Comparison of ENCODE assay signal across 32 cellular contexts in genomic region chr7:22890773-22891172, GRCh38.
"Had no signal": no experiment of that assay in that cellular context is flagged by ENCODE, and none has a peak within 500 bp of the region (broad histone marks: within the 10 kb centered on the region; RNA-seq: fewer than 3 reads in every experiment).

No MANE protein-coding gene starts in this region.

- H3K4me3 ChIP-seq: ascending aorta, cardiac muscle cell had no signal

- H3K36me3 ChIP-seq: ascending aorta, cardiac muscle cell, WERI-Rb-1 had no signal

- FAIRE-seq: bronchial epithelial cell, TTC549 had no signal

- DNase-seq: activated CD4-positive, alpha-beta memory T cell treated with anti-CD3 and anti-CD28 coated beads, Interleukin-2, amount 10 ng/mL, durations not matched to agents 7 days and 5 days; activated CD4-positive, alpha-beta T cell treated with anti-CD3 and anti-CD28 coated beads for 1 hour; activated CD4-positive, alpha-beta T cell treated with anti-CD3 and anti-CD28 coated beads for 36 hours; activated CD4-positive, alpha-beta T cell treated with anti-CD3 and anti-CD28 coated beads for 48 hours; activated CD4-positive, alpha-beta T cell treated with anti-CD3 and anti-CD28 coated beads, Interleukin-2, amount 10 ng/mL, durations not matched to agents 7 days and 5 days; activated CD4-positive, alpha-beta T cell treated with anti-CD3 and anti-CD28 coated beads, Interleukin-2, amount 50 U/mL, for 48 hours; activated CD4-positive, CD25-positive, alpha-beta regulatory T cell; activated CD8-positive, alpha-beta memory T cell treated with anti-CD3 and anti-CD28 coated beads for 24 hours; activated CD8-positive, alpha-beta memory T cell treated with anti-CD3 and anti-CD28 coated beads, Interleukin-2, amount 10 ng/mL, durations not matched to agents 7 days and 5 days; activated CD8-positive, alpha-beta memory T cell treated with anti-CD3 and anti-CD28 coated beads, Interleukin-2, amount 50 U/mL, for 48 hours; activated CD8-positive, alpha-beta T cell treated with anti-CD3 and anti-CD28 coated beads, Interleukin-2, amount 10 ng/mL, durations not matched to agents 7 days and 5 days; activated effector memory CD4-positive, alpha-beta T cell treated with Interleukin-2 at 50 U/mL for 16 hours; activated gamma-delta T cell; activated naive CD4-positive, alpha-beta T cell treated with anti-CD3 and anti-CD28 coated beads, Interleukin-2, amount 10 ng/mL, durations not matched to agents 7 days and 5 days; activated naive CD4-positive, alpha-beta T cell treated with Interleukin-2 at 50 U/mL for 16 hours; activated naive CD8-positive, alpha-beta T cell treated with anti-CD3 and anti-CD28 coated beads, Interleukin-2, amount 10 ng/mL, durations not matched to agents 7 days and 5 days; activated naive CD8-positive, alpha-beta T cell treated with anti-CD3 and anti-CD28 coated beads, Interleukin-2, amount 50 U/mL, for 24 hours; activated T-cell treated with anti-CD3 and anti-CD28 coated beads, Interleukin-2, amount 50 U/mL, for 24 hours; activated T-cell treated with anti-CD3 and anti-CD28 coated beads, Interleukin-2, amount 50 U/mL, for 48 hours; amygdala; anterior cingulate cortex; caudate nucleus; cerebellar nuclear complex; T-helper 2 cell; T-helper 9 cell; WERI-Rb-1 had no signal

- H3K27me3 ChIP-seq: ascending aorta had no signal

- ATAC-seq: activated CD4-positive, alpha-beta T cell treated with anti-CD3 and anti-CD28 coated beads for 36 hours; activated CD4-positive, CD25-positive, alpha-beta regulatory T cell treated with anti-CD3 and anti-CD28 coated beads, Interleukin-2, amount 50 U/mL, for 24 hours; activated CD8-positive, alpha-beta memory T cell treated with anti-CD3 and anti-CD28 coated beads, Interleukin-2, amount 10 ng/mL, durations not matched to agents 7 days and 5 days; activated CD8-positive, alpha-beta T cell treated with anti-CD3 and anti-CD28 coated beads, Interleukin-2, amount 10 ng/mL, durations not matched to agents 7 days and 5 days; activated naive CD8-positive, alpha-beta T cell treated with anti-CD3 and anti-CD28 coated beads, Interleukin-2, amount 50 U/mL, for 24 hours; WTC11 had no signal

- H3K4me1 ChIP-seq: ascending aorta had no signal

- H3K27ac ChIP-seq: ascending aorta, cardiac muscle cell, WERI-Rb-1 had no signal

- H3K9me3 ChIP-seq: ascending aorta had no signal
